ENCODE assay signal across 25 cellular contexts in the genomic region with DNA sequence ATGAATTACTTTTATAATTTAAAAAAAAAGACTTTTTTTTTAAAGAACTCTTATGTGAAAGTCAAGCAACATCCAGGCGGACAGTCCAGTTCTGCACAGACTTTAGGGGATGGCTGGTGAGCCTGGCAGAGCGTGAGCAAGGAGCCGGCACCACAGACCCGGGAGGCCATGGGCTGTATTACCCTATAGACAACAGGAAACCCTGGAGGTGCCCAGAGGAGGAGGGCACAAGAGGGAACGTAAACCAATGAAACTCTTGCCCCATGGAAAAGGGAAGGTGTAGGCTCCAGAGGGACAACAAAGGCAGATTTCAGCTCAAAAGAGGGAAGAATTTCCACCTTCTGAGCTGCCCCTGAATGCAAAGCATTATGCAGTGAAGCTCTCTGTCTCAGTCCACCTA.
"Had no signal": no experiment of that assay in that cellular context is flagged by ENCODE, and none has a peak within 500 bp of the region (broad histone marks: within the 10 kb centered on the region; RNA-seq: fewer than 3 reads in every experiment).

No MANE protein-coding gene starts in this region.

- H3K36me3 ChIP-seq: cardiac muscle cell, prostate gland, suprapubic skin, transverse colon, vagina had no signal

- H3K4me1 ChIP-seq: prostate gland had no signal

- H3K4me3 Mint-ChIP-seq: activated CD4-positive, alpha-beta T cell treated with anti-CD3 and anti-CD28 coated beads, Interleukin-2, amount 10 ng/mL, durations not matched to agents 24 days and 14 days; activated CD8-positive, alpha-beta T cell treated with anti-CD3 and anti-CD28 coated beads for 36 hours; activated naive CD8-positive, alpha-beta T cell treated with anti-CD3 and anti-CD28 coated beads, Interleukin-2, amount 10 ng/mL, durations not matched to agents 7 days and 5 days; activated T-helper 17 cell treated with anti-CD3 and anti-CD28 coated beads, Interleukin-2, amount 50 U/mL, for 72 hours; endodermal cell; nephron progenitor cell; stimulated activated naive CD8-positive, alpha-beta T cell treated with anti-CD3 and anti-CD28 coated beads, Interleukin-15, Interleukin-2, amounts not matched to agents 100 ng/mL and 50 ng/mL, for 24 hours had no signal

- H3K27me3 ChIP-seq: cardiac muscle cell, suprapubic skin, transverse colon, vagina had no signal

- H3K4me3 ChIP-seq: cardiac muscle cell, dorsolateral prefrontal cortex, lung, prostate gland, suprapubic skin, transverse colon, vagina had no signal

- H3K27ac ChIP-seq: cardiac muscle cell, dorsolateral prefrontal cortex, epithelial cell of prostate, prostate gland, suprapubic skin, transverse colon, vagina had no signal

- H3K9me3 Mint-ChIP-seq: activated T-helper 17 cell treated with anti-CD3 and anti-CD28 coated beads, Interleukin-2, amount 50 U/mL, for 72 hours; stimulated activated naive CD8-positive, alpha-beta T cell treated with anti-CD3 and anti-CD28 coated beads, Interleukin-15, Interleukin-2, amounts not matched to agents 100 ng/mL and 50 ng/mL, for 24 hours had no signal

- H3K4me1 Mint-ChIP-seq: endodermal cell had no signal

- H3K27ac Mint-ChIP-seq: activated CD4-positive, alpha-beta T cell treated with anti-CD3 and anti-CD28 coated beads, Interleukin-2, amount 10 ng/mL, durations not matched to agents 24 days and 14 days; activated CD8-positive, alpha-beta T cell treated with anti-CD3 and anti-CD28 coated beads for 36 hours; activated naive CD8-positive, alpha-beta T cell treated with anti-CD3 and anti-CD28 coated beads, Interleukin-2, amount 10 ng/mL, durations not matched to agents 7 days and 5 days; activated T-helper 17 cell treated with anti-CD3 and anti-CD28 coated beads, Interleukin-2, amount 50 U/mL, for 72 hours; endodermal cell; nephron progenitor cell; stimulated activated naive CD8-positive, alpha-beta T cell treated with anti-CD3 and anti-CD28 coated beads, Interleukin-15, Interleukin-2, amounts not matched to agents 100 ng/mL and 50 ng/mL, for 24 hours had no signal

- H3K9me3 ChIP-seq: prostate gland, suprapubic skin, transverse colon, vagina had no signal

- H3K27me3 Mint-ChIP-seq: activated T-helper 17 cell treated with anti-CD3 and anti-CD28 coated beads, Interleukin-2, amount 50 U/mL, for 72 hours had no signal

- ATAC-seq: activated CD8-positive, alpha-beta T cell treated with anti-CD3 and anti-CD28 coated beads for 36 hours; activated T-helper 17 cell treated with anti-CD3 and anti-CD28 coated beads, Interleukin-2, amount 50 U/mL, for 72 hours; right cardiac atrium had no signal

- DNase-seq: activated CD4-positive, alpha-beta T cell treated with anti-CD3 and anti-CD28 coated beads, Interleukin-2, amount 10 ng/mL, durations not matched to agents 24 days and 14 days; activated CD4-positive, CD25-positive, alpha-beta regulatory T cell; activated CD8-positive, alpha-beta T cell treated with anti-CD3 and anti-CD28 coated beads for 36 hours; activated naive CD4-positive, alpha-beta T cell treated with Interleukin-2 at 50 U/mL for 16 hours; activated naive CD8-positive, alpha-beta T cell treated with anti-CD3 and anti-CD28 coated beads, Interleukin-2, amount 10 ng/mL, durations not matched to agents 7 days and 5 days; activated T-cell treated with anti-CD3 and anti-CD28 coated beads, Interleukin-2, amount 50 U/mL, for 1 hour; amygdala; dorsolateral prefrontal cortex; endodermal cell; foreskin fibroblast; glutamatergic neuron; hippocampal formation; islet precursor cell; midbrain; nephron progenitor cell; transverse colon had no signal
